Comparison of ENCODE assay signal across 33 cellular contexts in genomic region chr6:48486373-48486772, GRCh38.
"Had no signal": no experiment of that assay in that cellular context is flagged by ENCODE, and none has a peak within 500 bp of the region (broad histone marks: within the 10 kb centered on the region; RNA-seq: fewer than 3 reads in every experiment).

No MANE protein-coding gene starts in this region.

- FAIRE-seq: astrocyte, bronchial epithelial cell had no signal

- DNase-seq: activated effector memory CD4-positive, alpha-beta T cell treated with anti-CD3 and anti-CD28 coated beads, Interleukin-2, amount 50 U/mL, for 16 hours; activated effector memory CD4-positive, alpha-beta T cell treated with Interleukin-2 at 50 U/mL for 16 hours; activated gamma-delta T cell; activated gamma-delta T cell treated with Interleukin-2 at 50 U/mL for 16 hours; activated naive CD4-positive, alpha-beta T cell; activated naive CD4-positive, alpha-beta T cell treated with anti-CD3 and anti-CD28 coated beads for 36 hours; activated naive CD4-positive, alpha-beta T cell treated with anti-CD3 and anti-CD28 coated beads, Interleukin-2, amount 10 ng/mL, durations not matched to agents 7 days and 5 days; activated naive CD4-positive, alpha-beta T cell treated with anti-CD3 and anti-CD28 coated beads, Interleukin-2, amount 50 U/mL, for 16 hours; activated naive CD4-positive, alpha-beta T cell treated with Interleukin-2 at 50 U/mL for 16 hours; activated naive CD8-positive, alpha-beta T cell treated with anti-CD3 and anti-CD28 coated beads for 36 hours; activated naive CD8-positive, alpha-beta T cell treated with anti-CD3 and anti-CD28 coated beads, Interleukin-2, amount 10 ng/mL, durations not matched to agents 7 days and 5 days; activated naive CD8-positive, alpha-beta T cell treated with anti-CD3 and anti-CD28 coated beads, Interleukin-2, amount 50 U/mL, for 24 hours; activated T-cell treated with anti-CD3 and anti-CD28 coated beads, Interleukin-2, amount 50 U/mL, for 24 hours; activated T-cell treated with anti-CD3 and anti-CD28 coated beads, Interleukin-2, amount 50 U/mL, for 4 hours; activated T-cell treated with anti-CD3 and anti-CD28 coated beads, Interleukin-2, amount 50 U/mL, for 48 hours; activated T-cell treated with anti-CD3 and anti-CD28 coated beads, Interleukin-2, amount 50 U/mL, for 72 hours; adrenal gland; amniotic stem cell; amygdala; anterior cingulate cortex; aorta; body of pancreas; brain microvascular endothelial cell; caudate nucleus; central memory CD4-positive, alpha-beta T cell; cerebellar nuclear complex had no signal

- H3K4me1 ChIP-seq: adrenal gland, ascending aorta, body of pancreas, breast epithelium had no signal

- H3K27me3 ChIP-seq: adrenal gland, ascending aorta, body of pancreas, brain microvascular endothelial cell, breast epithelium, cardiac muscle cell had no signal

- H3K36me3 ChIP-seq: adrenal gland, ascending aorta, brain microvascular endothelial cell, breast epithelium, cardiac muscle cell had no signal

- H3K9me3 ChIP-seq: adrenal gland, ascending aorta, body of pancreas, breast epithelium had no signal

- ATAC-seq: activated naive CD4-positive, alpha-beta T cell treated with anti-CD3 and anti-CD28 coated beads, Interleukin-2, amount 50 U/mL, for 72 hours; activated naive CD8-positive, alpha-beta T cell treated with anti-CD3 and anti-CD28 coated beads, Interleukin-2, amount 50 U/mL, for 24 hours; activated T-cell treated with anti-CD3 and anti-CD28 coated beads, Interleukin-2, amount 50 U/mL, for 4 hours; activated T-cell treated with anti-CD3 and anti-CD28 coated beads, Interleukin-2, amount 50 U/mL, for 72 hours; activated T-helper 17 cell treated with anti-CD3 and anti-CD28 coated beads, Interleukin-2, amount 50 U/mL, for 72 hours; body of pancreas had no signal

- H3K4me3 ChIP-seq: adrenal gland, ascending aorta, body of pancreas, breast epithelium, cardiac muscle cell had no signal

- H3K27ac ChIP-seq: adrenal gland, ascending aorta, body of pancreas, brain microvascular endothelial cell, breast epithelium, cardiac muscle cell had no signal
